ENCODE assay signal across 21 cellular contexts in the genomic region with DNA sequence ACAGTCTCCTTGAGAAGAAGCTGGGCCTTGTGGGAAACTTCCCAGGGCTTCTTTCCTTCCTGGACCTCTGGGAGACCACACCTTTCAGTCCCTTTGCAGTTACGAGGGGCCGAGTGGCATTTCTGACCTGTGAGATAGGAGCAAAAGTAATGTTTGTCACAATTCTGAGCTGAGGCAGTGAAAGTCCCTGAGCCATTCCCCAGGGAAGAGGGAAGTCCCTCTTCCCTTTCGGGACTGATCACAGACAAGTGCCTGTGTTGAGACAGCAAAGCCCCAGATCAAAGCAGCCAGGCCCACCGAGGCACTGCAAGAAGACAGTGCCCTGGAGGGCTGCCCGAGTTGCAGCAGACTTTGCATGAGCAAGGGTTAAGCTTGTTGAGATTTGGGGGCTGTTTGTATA. TPM values are rescaled to one million over a fixed set of nuclear protein-coding genes. Genes with fewer than 3 reads are reported as not detected.
DNase-seq lines count a peak whose midpoint lies in the region; ATAC-seq and TF ChIP-seq lines count a peak whose summit lies in the region.
"Had no signal": no experiment of that assay in that cellular context is flagged by ENCODE, and none has a peak within 500 bp of the region (broad histone marks: within the 10 kb centered on the region; RNA-seq: fewer than 3 reads in every experiment).

No MANE protein-coding gene starts in this region.

- H3K27ac Mint-ChIP-seq in endodermal cell (peak overlapping the region; percentile 48), progenitor cell of endocrine pancreas (peak overlapping the region; percentile 33)
- H3K27ac Mint-ChIP-seq in naive thymus-derived CD8-positive, alpha-beta T cell: peak overlapping the region in 1 of 10 donors; percentile 25

- H3K9ac ChIP-seq in BLaER1 (no peak overlapping the region), endodermal cell (ENCODE audit: extremely low read depth, low read length, poor library complexity, severe bottlenecking) (no peak overlapping the region)

- 66 to 83% methylated on average over 5 of the region's 5 CpGs for WGBS in endodermal cell (ENCODE audit: insufficient coverage in 1 of 2, insufficient read length in 1 of 2), 2 experiments

- H3K4me1 ChIP-seq in BLaER1 (peaks cover 22% of the 10 kb centered on the region), endodermal cell (ENCODE audit: control insufficient read depth, insufficient read depth, low read length) (peaks cover 4% of the 10 kb centered on the region)

- ATAC-seq in HG03432 (IDR thresholded peaks at IDR 0.05; ENCODE audit: unreplicated experiment) (peak; percentile 49), HG03135 (IDR thresholded peaks at IDR 0.05; ENCODE audit: unreplicated experiment) (no peak), GM19467 (IDR thresholded peaks at IDR 0.05; ENCODE audit: unreplicated experiment) (no peak)
- no peak for ATAC-seq in naive thymus-derived CD8-positive, alpha-beta T cell
- ATAC-seq: esophagus mucosa, left lobe of liver had no signal

- H3K9me3 ChIP-seq in BLaER1 (no peaks in the 10 kb centered on the region), endodermal cell (ENCODE audit: control insufficient read depth, low read length) (no peaks in the 10 kb centered on the region)
- H3K9me3 ChIP-seq: A549 had no signal

- no peaks in the 10 kb centered on the region for H4K20me1 ChIP-seq in BLaER1

- in situ Hi-C loops in KBM-7 (cut with MboI; ENCODE audit: low pct_unique_long_range_greater_than_20kb, low sequenced_read_pairs): no loop called here

- H3K27me3 Mint-ChIP-seq in endodermal cell (ENCODE audit: insufficient read depth): peaks cover 24% of the 10 kb centered on the region
- H3K27me3 Mint-ChIP-seq in progenitor cell of endocrine pancreas: peaks cover 40% of the 10 kb centered on the region
- peaks cover 0 to 12% (median 0%) of the 10 kb centered on the region in 5 donors for H3K27me3 Mint-ChIP-seq in naive thymus-derived CD8-positive, alpha-beta T cell

- TF ChIP-seq CTCF in endodermal cell (conservative IDR thresholded peaks at IDR 0.05) (no peak), progenitor cell of endocrine pancreas (IDR thresholded peaks at IDR 0.05; ENCODE audit: unreplicated experiment) (no peak)

- POLR2A ChIA-PET in naive thymus-derived CD8-positive, alpha-beta T cell (lab: Charles Lee): interaction anchor here (0.6 kb wide), 1 partner anchor 44 kb away, joined by 3 read pairs; no protein-coding TSS in a partner anchor

- H3K4me3 ChIP-seq in BLaER1 (no peak overlapping the region), endodermal cell (ENCODE audit: low read length) (no peak overlapping the region)
- H3K4me3 ChIP-seq: A549 had no signal

- peak overlapping the region; percentile 52 for H3K4me2 ChIP-seq in BLaER1
- H3K4me2 ChIP-seq: A549 had no signal

- no peaks in the 10 kb centered on the region for H3K36me3 Mint-ChIP-seq in endodermal cell (ENCODE audit: low read depth)
- no peaks in the 10 kb centered on the region for H3K36me3 Mint-ChIP-seq in progenitor cell of endocrine pancreas (ENCODE audit: insufficient read depth)
- H3K36me3 Mint-ChIP-seq in naive thymus-derived CD8-positive, alpha-beta T cell: no peaks in the 10 kb centered on the region

- no peak overlapping the region for H3K4me3 Mint-ChIP-seq in endodermal cell
- no peak overlapping the region for H3K4me3 Mint-ChIP-seq in progenitor cell of endocrine pancreas (ENCODE audit: low read depth)
- H3K4me3 Mint-ChIP-seq in naive thymus-derived CD8-positive, alpha-beta T cell: no peak overlapping the region

- no peak for DNase-seq in endodermal cell
- DNase-seq in progenitor cell of endocrine pancreas (ENCODE audit: low spot score, unreplicated experiment): no peak
- DNase-seq in KBM-7: no peak
- no peak for DNase-seq in naive thymus-derived CD8-positive, alpha-beta T cell
- DNase-seq: activated CD4-positive, alpha-beta T cell treated with anti-CD3 and anti-CD28 coated beads for 4 hours; activated CD8-positive, alpha-beta memory T cell treated with anti-CD3 and anti-CD28 coated beads, Interleukin-2, amount 50 U/mL, for 4 hours; activated gamma-delta T cell; Kasumi-1; NCI-H1105; NCI-H2107; NCI-H510A treated with DMSO at 0.1 percent for 48 hours; stimulated activated CD4-positive, alpha-beta T cell treated with anti-CD3 and anti-CD28 coated beads, Interleukin-1b, Interleukin-23, amount 100 ng/mL, for 48 hours; stimulated activated naive CD4-positive, alpha-beta T cell treated with Interleukin-2 at 50 U/mL for 16 hours had no signal

- H3K36me3 ChIP-seq in BLaER1 (no peaks in the 10 kb centered on the region), endodermal cell (ENCODE audit: control insufficient read depth, insufficient read depth, low read length) (no peaks in the 10 kb centered on the region)

- H3K27ac ChIP-seq in BLaER1 (no peak overlapping the region), endodermal cell (ENCODE audit: low read depth, low read length) (peak overlapping the region; percentile 86)
- H3K27ac ChIP-seq: C4-2B had no signal

- peaks cover 13% of the 10 kb centered on the region for H3K4me1 Mint-ChIP-seq in endodermal cell
- no peaks in the 10 kb centered on the region for H3K4me1 Mint-ChIP-seq in progenitor cell of endocrine pancreas (ENCODE audit: low read depth)
- H3K4me1 Mint-ChIP-seq in naive thymus-derived CD8-positive, alpha-beta T cell: peaks cover 0 to under 1% (median 0%) of the 10 kb centered on the region in 4 donors

- H3K9me3 Mint-ChIP-seq in endodermal cell: no peaks in the 10 kb centered on the region
- no peaks in the 10 kb centered on the region for H3K9me3 Mint-ChIP-seq in progenitor cell of endocrine pancreas (ENCODE audit: low read depth)
- no peaks in the 10 kb centered on the region for H3K9me3 Mint-ChIP-seq in naive thymus-derived CD8-positive, alpha-beta T cell

- H3K27me3 ChIP-seq in BLaER1 (peaks cover 11% of the 10 kb centered on the region; the same call in 1 of the 2 replicates), endodermal cell (ENCODE audit: control insufficient read depth, insufficient read depth, low read length, poor library complexity, severe bottlenecking) (no peaks in the 10 kb centered on the region)

RNA-seq across cellular contexts. Expression of gene RHOB, which starts 41.9 kb away (rescaled TPM):
- total RNA-seq in endodermal cell: 10 to 100 TPM; 25.6 to 47.0 TPM
- polyA plus RNA-seq in endodermal cell (2013, experiment 1 of 2): 148 TPM
- polyA plus RNA-seq in endodermal cell (2013, experiment 2 of 2): 167 TPM
- total RNA-seq in progenitor cell of endocrine pancreas: 140 and 148 TPM in 2 replicates
- 10 to 100 TPM; 21.0 to 21.5 TPM for total RNA-seq in naive thymus-derived CD8-positive, alpha-beta T cell
- 1 to 10 TPM; 1.3 to 2.0 (median 1.6) TPM for polyA plus RNA-seq in naive thymus-derived CD8-positive, alpha-beta T cell
